Comparison of ENCODE assay signal across 31 cellular contexts in genomic region chr1:44013949-44014348, GRCh38. TPM values are rescaled to one million over a fixed set of nuclear protein-coding genes. Genes with fewer than 3 reads are reported as not detected.
DNase-seq lines count a peak whose midpoint lies in the region; ATAC-seq and TF ChIP-seq lines count a peak whose summit lies in the region.
"Had no signal": no experiment of that assay in that cellular context is flagged by ENCODE, and none has a peak within 500 bp of the region (broad histone marks: within the 10 kb centered on the region; RNA-seq: fewer than 3 reads in every experiment).

No MANE protein-coding gene starts in this region.

- H3K27ac ChIP-seq in GM23338 (ENCODE audit: low read depth) (no peak overlapping the region), dorsolateral prefrontal cortex (peak overlapping the region; percentile 65 to 98 (median 94)), osteoblast (ENCODE audit: low read depth, low read length) (no peak overlapping the region)
- H3K27ac ChIP-seq: hepatocyte, lower lobe of right lung, upper lobe of right lung had no signal

- no peak overlapping the region for H2AFZ ChIP-seq in GM23338
- H2AFZ ChIP-seq in osteoblast (ENCODE audit: low read length) = no peak overlapping the region
- H2AFZ ChIP-seq: hepatocyte had no signal

- H3K4me3 Mint-ChIP-seq in GM23338 = no peak overlapping the region; the same call in 2 of the 3 replicates
- peak overlapping the region; percentile 41 for H3K4me3 Mint-ChIP-seq in T-helper 17 cell
- H3K4me3 Mint-ChIP-seq: activated B cell treated with CpG ODN at 0.5 μM for 24 hours; activated naive CD8-positive, alpha-beta T cell treated with anti-CD3 and anti-CD28 coated beads for 36 hours; activated T-cell treated with anti-CD3 and anti-CD28 coated beads, Interleukin-2, amount 50 U/mL, for 4 hours; CD14-positive monocyte had no signal

- H4K20me1 ChIP-seq in GM23338 (replicated peaks; ENCODE audit: insufficient read depth) (peaks cover 7% of the 10 kb centered on the region; the same call in 1 of the 2 replicates), osteoblast (ENCODE audit: insufficient read depth, low read length) (no peaks in the 10 kb centered on the region)

- ATAC-seq in GM23338 (no peak), T-helper 17 cell (no peak)
- ATAC-seq: activated T-cell treated with anti-CD3 and anti-CD28 coated beads, Interleukin-2, amount 50 U/mL, for 4 hours; HCT116; lower lobe of right lung; Panc1; upper lobe of right lung had no signal

- TF ChIP-seq CTCF in GM23338 (conservative IDR thresholded peaks at IDR 0.05; ENCODE audit: low read depth in 2 of 2) (no peak), dorsolateral prefrontal cortex (IDR thresholded peaks at IDR 0.05 in 54 of 56, conservative IDR thresholded peaks at IDR 0.05 in 2 of 56; ENCODE audit: low read depth in 1 of 56, partially characterized antibody in 56 of 56) (no peak), osteoblast (IDR thresholded peaks at IDR 0.05; ENCODE audit: extremely low read depth, low read depth, low read length) (no peak)

- intact Hi-C loops in dorsolateral prefrontal cortex (cut with DNase I) = loop anchor here in 1 of 2 donors (2.0 kb wide), 1 partner anchor 17 kb away; the partner anchor contains the start of gene SLC6A9

- no peak overlapping the region for H3K4me3 ChIP-seq in GM23338
- peak overlapping the region in 9 of 59 donors; percentile 6 to 66 (median 26) for H3K4me3 ChIP-seq in dorsolateral prefrontal cortex
- H3K4me3 ChIP-seq in osteoblast (ENCODE audit: insufficient read depth, low read length) = no peak overlapping the region
- H3K4me3 ChIP-seq: hepatocyte, lower lobe of right lung, upper lobe of right lung had no signal

- DNase-seq in GM23338 (ENCODE audit: low spot score) (no peak), T-helper 17 cell (no peak), dorsolateral prefrontal cortex (no peak), osteoblast (ENCODE audit: insufficient read length, low spot score, missing footprints) (peak; percentile 82), AG20443 (ENCODE audit: low spot score) (no peak), CD1c-positive myeloid dendritic cell (ENCODE audit: extremely low spot score) (no peak), NCI-H2081 (lab: John Stamatoyannopoulos, UW) (no peak)
- DNase-seq: activated B cell treated with CpG ODN at 0.5 μM for 24 hours; activated gamma-delta T cell; activated naive CD8-positive, alpha-beta T cell treated with anti-CD3 and anti-CD28 coated beads for 36 hours; activated T-cell treated with anti-CD3 and anti-CD28 coated beads, Interleukin-2, amount 50 U/mL, for 4 hours; Calu3; central memory CD4-positive, alpha-beta T cell; dermis blood vessel endothelial cell; foreskin melanocyte; IMR-90; kidney glomerular epithelial cell; lower lobe of right lung; NCI-H1048; NCI-H187; NCI-H526 treated with DMSO at 0.1 percent for 48 hours; SHP77 treated with DMSO at 0.1 percent for 48 hours; stimulated activated CD4-positive, alpha-beta T cell treated with anti-CD3 and anti-CD28 coated beads, Interleukin-15, amount 100 ng/mL, for 24 hours; stimulated activated CD4-positive, alpha-beta T cell treated with anti-CD3 and anti-CD28 coated beads, Interleukin-4, amount 100 ng/mL, for 4 hours; T1000; upper lobe of right lung had no signal

- H3K9me3 ChIP-seq in T-helper 17 cell (ENCODE audit: control insufficient read depth, low read length, poor library complexity, severe bottlenecking) (no peaks in the 10 kb centered on the region), osteoblast (ENCODE audit: low read depth, low read length) (no peaks in the 10 kb centered on the region)
- H3K9me3 ChIP-seq: lower lobe of right lung, upper lobe of right lung had no signal

- no peaks in the 10 kb centered on the region for H3K79me2 ChIP-seq in GM23338 (replicated peaks; ENCODE audit: insufficient read depth)
- no peaks in the 10 kb centered on the region for H3K79me2 ChIP-seq in osteoblast (ENCODE audit: insufficient read depth, low read length)
- H3K79me2 ChIP-seq: hepatocyte had no signal

- H3K4me2 ChIP-seq in GM23338 (no peak overlapping the region), osteoblast (ENCODE audit: insufficient read depth, low read length) (no peak overlapping the region)
- H3K4me2 ChIP-seq: hepatocyte had no signal

- H3F3A ChIP-seq in GM23338 (replicated peaks; ENCODE audit: low read depth) = no peaks in the 10 kb centered on the region

- no peaks in the 10 kb centered on the region for H3K9me2 ChIP-seq in GM23338 (ENCODE audit: insufficient read depth)

- H3K36me3 ChIP-seq in GM23338 (ENCODE audit: insufficient read depth) = no peaks in the 10 kb centered on the region; the same call in 1 of the 2 replicates
- H3K36me3 ChIP-seq in osteoblast (ENCODE audit: insufficient read depth, low read length) = no peaks in the 10 kb centered on the region
- H3K36me3 ChIP-seq: lower lobe of right lung, upper lobe of right lung had no signal

- peaks cover 5% of the 10 kb centered on the region for H3K27me3 Mint-ChIP-seq in GM23338 (ENCODE audit: insufficient read depth, low read depth, poor library complexity)
- peaks cover 12% of the 10 kb centered on the region for H3K27me3 Mint-ChIP-seq in T-helper 17 cell
- H3K27me3 Mint-ChIP-seq: activated naive CD8-positive, alpha-beta T cell treated with anti-CD3 and anti-CD28 coated beads for 36 hours; naive thymus-derived CD8-positive, alpha-beta T cell had no signal

- peaks cover 12% of the 10 kb centered on the region for H3K4me1 Mint-ChIP-seq in GM23338
- peaks cover 5% of the 10 kb centered on the region for H3K4me1 Mint-ChIP-seq in T-helper 17 cell
- H3K4me1 Mint-ChIP-seq: activated B cell treated with CpG ODN at 0.5 μM for 24 hours had no signal

- peaks cover 14% of the 10 kb centered on the region for H3K36me3 Mint-ChIP-seq in GM23338 (ENCODE audit: low read depth)
- H3K36me3 Mint-ChIP-seq in T-helper 17 cell (ENCODE audit: low read depth) = no peaks in the 10 kb centered on the region
- H3K36me3 Mint-ChIP-seq: activated naive CD8-positive, alpha-beta T cell treated with anti-CD3 and anti-CD28 coated beads for 36 hours; CD14-positive monocyte; naive thymus-derived CD8-positive, alpha-beta T cell had no signal

- no peaks in the 10 kb centered on the region for H3K9me3 Mint-ChIP-seq in GM23338
- H3K9me3 Mint-ChIP-seq: activated B cell treated with CpG ODN at 0.5 μM for 24 hours; activated naive CD8-positive, alpha-beta T cell treated with anti-CD3 and anti-CD28 coated beads for 36 hours; activated T-cell treated with anti-CD3 and anti-CD28 coated beads, Interleukin-2, amount 50 U/mL, for 4 hours; CD14-positive monocyte; naive thymus-derived CD8-positive, alpha-beta T cell had no signal

- no peaks in the 10 kb centered on the region for H3K27me3 ChIP-seq in GM23338 (ENCODE audit: insufficient read depth)
- no peaks in the 10 kb centered on the region for H3K27me3 ChIP-seq in dorsolateral prefrontal cortex
- no peaks in the 10 kb centered on the region for H3K27me3 ChIP-seq in osteoblast (ENCODE audit: insufficient read depth, low read length)
- H3K27me3 ChIP-seq: hepatocyte, upper lobe of right lung had no signal

- H3K4me1 ChIP-seq in GM23338 (ENCODE audit: insufficient read depth) = no peaks in the 10 kb centered on the region
- H3K4me1 ChIP-seq in osteoblast (ENCODE audit: insufficient read depth, low read length) = peaks cover 27% of the 10 kb centered on the region
- H3K4me1 ChIP-seq: lower lobe of right lung, upper lobe of right lung had no signal

- H3K27ac Mint-ChIP-seq in GM23338 = peak overlapping the region; percentile 24; the same call in 1 of the 2 replicates
- no peak overlapping the region for H3K27ac Mint-ChIP-seq in T-helper 17 cell
- H3K27ac Mint-ChIP-seq: activated B cell treated with CpG ODN at 0.5 μM for 24 hours; activated naive CD8-positive, alpha-beta T cell treated with anti-CD3 and anti-CD28 coated beads for 36 hours; CD14-positive monocyte had no signal

TF ChIP-seq in GM23338, 12 proteins besides CTCF, POLR2A, EP300 and RAD21 (continues in another document):
- no peak for TF ChIP-seq JUNB (IDR thresholded peaks at IDR 0.05; ENCODE audit: unreplicated experiment)
- no peak for TF ChIP-seq STAT1 (IDR thresholded peaks at IDR 0.05; ENCODE audit: unreplicated experiment)
- no peak for TF ChIP-seq ZNF331 (CRISPR knock-in tag; IDR thresholded peaks at IDR 0.05; ENCODE audit: low read depth)
- TF ChIP-seq ZNF114 (CRISPR knock-in tag; IDR thresholded peaks at IDR 0.05) = no peak
- no peak for TF ChIP-seq CREB1 (CRISPR knock-in tag; IDR thresholded peaks at IDR 0.05; ENCODE audit: low read depth)
- TF ChIP-seq POLR2AphosphoS5 (IDR thresholded peaks at IDR 0.05; ENCODE audit: low read depth) = no peak
- TF ChIP-seq EZH2 (IDR thresholded peaks at IDR 0.05; ENCODE audit: low read depth, unreplicated experiment) = no peak
- no peak for TF ChIP-seq NANOG (IDR thresholded peaks at IDR 0.05; ENCODE audit: borderline replicate concordance)

RNA-seq across cellular contexts. Expression of gene SLC6A9, which starts 17.3 kb away (rescaled TPM):
- total RNA-seq in GM23338 (2014; rRNA removed; shearing (Covaris generic)) = 14.6 and 20.0 TPM in 2 replicates
- 12.2 and 14.4 TPM in 2 replicates for polyA plus RNA-seq in GM23338 (2016; fragmentation: Nextera tagmentation; extraction: Ambion mirVana)
- total RNA-seq in T-helper 17 cell (under 1 TPM in 1 of 2 donors, not detected in 1; 0.62 TPM), dorsolateral prefrontal cortex (10 to 100 TPM; 10.7 to 88.7 (median 26.9) TPM), osteoblast (18.5 and 19.4 TPM in 2 replicates)
- total RNA-seq: dermis blood vessel endothelial cell had no signal
- polyA plus RNA-seq: CD14-positive monocyte; naive thymus-derived CD8-positive, alpha-beta T cell had no signal

RNA-seq across cellular contexts. Expression of gene CCDC24, which starts 22.6 kb away (rescaled TPM):
- 8.3 and 9.5 TPM in 2 replicates for total RNA-seq in GM23338 (2014; rRNA removed; shearing (Covaris generic))
- 13.4 and 17.2 TPM in 2 replicates for polyA plus RNA-seq in GM23338 (2016; fragmentation: Nextera tagmentation; extraction: Ambion mirVana)
- 1 to 10 TPM; 1.4 to 1.5 TPM for total RNA-seq in T-helper 17 cell
- 10 to 100 TPM in 119 of 120 experiments, 1 to 10 TPM in 1; 9.0 to 34.0 (median 18.6) TPM for total RNA-seq in dorsolateral prefrontal cortex
- 2.4 and 2.9 TPM in 2 replicates for total RNA-seq in osteoblast

RNA-seq across cellular contexts. Expression of gene B4GALT2, which starts 34.9 kb away (rescaled TPM):
- 52.7 and 63.1 TPM in 2 replicates for total RNA-seq in GM23338 (2014; rRNA removed; shearing (Covaris generic))
- 22.4 and 22.8 TPM in 2 replicates for polyA plus RNA-seq in GM23338 (2016; fragmentation: Nextera tagmentation; extraction: Ambion mirVana)
- total RNA-seq in T-helper 17 cell (1 to 10 TPM; 2.8 to 3.4 TPM), dorsolateral prefrontal cortex (10 to 100 TPM; 33.5 to 97.8 (median 48.8) TPM), osteoblast (95.5 and 99.5 TPM in 2 replicates)

RNA-seq across cellular contexts. Expression of gene ATP6V0B, which starts 39.2 kb away (rescaled TPM):
- 112 and 116 TPM in 2 replicates for total RNA-seq in GM23338 (2014; rRNA removed; shearing (Covaris generic))
- polyA plus RNA-seq in GM23338 (2016; fragmentation: Nextera tagmentation; extraction: Ambion mirVana) = 142 and 149 TPM in 2 replicates
- total RNA-seq in T-helper 17 cell (10 to 100 TPM; 72.1 to 80.5 TPM), dorsolateral prefrontal cortex (100 to 1,000 TPM; 112 to 276 (median 202) TPM), osteoblast (81.9 and 89.4 TPM in 2 replicates)

RNA-seq across cellular contexts. Expression of gene DPH2, which starts 44.1 kb away (rescaled TPM):
- total RNA-seq in GM23338 (2014; rRNA removed; shearing (Covaris generic)) = 68.2 and 90.3 TPM in 2 replicates
- 32.1 and 35.6 TPM in 2 replicates for polyA plus RNA-seq in GM23338 (2016; fragmentation: Nextera tagmentation; extraction: Ambion mirVana)
- total RNA-seq in T-helper 17 cell (10 to 100 TPM; 17.7 to 24.4 TPM), dorsolateral prefrontal cortex (10 to 100 TPM; 12.0 to 31.1 (median 20.7) TPM), osteoblast (10.3 and 15.6 TPM in 2 replicates)

Comparison
In these comparisons a context has a peak if more than half of its experiments do, and no peak if none do; other contexts are left out.
1. H3K27ac ChIP-seq: peak in dorsolateral prefrontal cortex (59 of 59); none in GM23338 (single experiment) and osteoblast (single experiment).
2. RNA of gene B4GALT2, which starts 34.9 kb away (total RNA-seq): 95.5 to 99.5 TPM in osteoblast, 52.7 to 63.1 TPM in GM23338 and 33.5 to 97.8 TPM in dorsolateral prefrontal cortex; 2.8 to 3.4 TPM in T-helper 17 cell; every median in the first group is over 4 times any median in the second.